In genomic region chr19:16117594-16118033, GRCh38 we compare ENCODE assay signal across 10 cellular contexts. TPM values are rescaled to one million over a fixed set of nuclear protein-coding genes. Genes with fewer than 3 reads are reported as not detected.
A peak's percentile ranks its signal among the peaks of the same experiment; 100 is the strongest.
DNase-seq lines count a peak whose midpoint lies in the region; ATAC-seq and TF ChIP-seq lines count a peak whose summit lies in the region.
"Had no signal": no experiment of that assay in that cellular context is flagged by ENCODE, and none has a peak within 500 bp of the region (broad histone marks: within the 10 kb centered on the region; RNA-seq: fewer than 3 reads in every experiment).

No MANE protein-coding gene starts in this region.

- DNase-seq in DMS53 treated with DMSO at 0.1 percent for 48 hours (lab: John Stamatoyannopoulos, UW; ENCODE audit: unreplicated experiment): no peak
- no peak for DNase-seq in NCI-H1694 (lab: John Stamatoyannopoulos, UW)
- no peak for DNase-seq in mucosa of gallbladder (ENCODE audit: low spot score)
- DNase-seq: dorsolateral prefrontal cortex had no signal

- no peaks in the 10 kb centered on the region for H3K27me3 ChIP-seq in neutrophil
- H3K27me3 ChIP-seq: dorsolateral prefrontal cortex had no signal

- ATAC-seq in HG03521 (IDR thresholded peaks at IDR 0.05; ENCODE audit: unreplicated experiment) (peak; percentile 25), GM21529 (IDR thresholded peaks at IDR 0.05; ENCODE audit: unreplicated experiment) (no peak)
- ATAC-seq in activated T-helper 17 cell treated with anti-CD3 and anti-CD28 coated beads, Interleukin-2, amount 50 U/mL, for 72 hours (replicated peaks): no peak

- H3K4me3 Mint-ChIP-seq in activated T-helper 17 cell treated with anti-CD3 and anti-CD28 coated beads, Interleukin-2, amount 50 U/mL, for 72 hours: peak overlapping the region; percentile 78

- TF ChIP-seq CTCF in GM12874 (IDR thresholded peaks at IDR 0.05; ENCODE audit: insufficient read depth, low read depth, low read length): peak; percentile 70
- TF ChIP-seq CTCF in neutrophil (IDR thresholded peaks at IDR 0.05): no peak

- H3K9me3 ChIP-seq in neutrophil: no peaks in the 10 kb centered on the region

- H3K36me3 Mint-ChIP-seq in activated T-helper 17 cell treated with anti-CD3 and anti-CD28 coated beads, Interleukin-2, amount 50 U/mL, for 72 hours (ENCODE audit: low read depth): peaks cover 88% of the 10 kb centered on the region

- peak overlapping the region; percentile 91 for H3K27ac Mint-ChIP-seq in activated T-helper 17 cell treated with anti-CD3 and anti-CD28 coated beads, Interleukin-2, amount 50 U/mL, for 72 hours

- H3K36me3 ChIP-seq in neutrophil: peaks cover 66% of the 10 kb centered on the region

- no peaks in the 10 kb centered on the region for H3K27me3 Mint-ChIP-seq in activated T-helper 17 cell treated with anti-CD3 and anti-CD28 coated beads, Interleukin-2, amount 50 U/mL, for 72 hours

- H3K4me1 ChIP-seq in neutrophil (ENCODE audit: control insufficient read depth in 1 of 2, insufficient read depth in 1 of 2, low read depth in 1 of 2, low read length in 1 of 2): peaks cover 44 to 59% of the 10 kb centered on the region in 2 experiments

- no peaks in the 10 kb centered on the region for H3K9me3 Mint-ChIP-seq in activated T-helper 17 cell treated with anti-CD3 and anti-CD28 coated beads, Interleukin-2, amount 50 U/mL, for 72 hours

- peak overlapping the region; percentile 95 for H3K27ac ChIP-seq in neutrophil

- peak overlapping the region in 1 of 2 experiments; percentile 46 for H3K4me3 ChIP-seq in neutrophil (ENCODE audit: low read depth in 1 of 2, low read length in 1 of 2)
- H3K4me3 ChIP-seq: dorsolateral prefrontal cortex had no signal

- peaks cover 34% of the 10 kb centered on the region for H3K4me1 Mint-ChIP-seq in activated T-helper 17 cell treated with anti-CD3 and anti-CD28 coated beads, Interleukin-2, amount 50 U/mL, for 72 hours

RNA-seq across cellular contexts. Expression of gene RAB8A, which starts 5.9 kb away (rescaled TPM):
- total RNA-seq in activated T-helper 17 cell treated with anti-CD3 and anti-CD28 coated beads, Interleukin-2, amount 50 U/mL, for 72 hours: 100 to 1,000 TPM; 140 to 212 TPM
- 78.4 TPM for total RNA-seq in mucosa of gallbladder

RNA-seq across cellular contexts. Expression of gene HSH2D, which starts 25.9 kb away (rescaled TPM):
- total RNA-seq in activated T-helper 17 cell treated with anti-CD3 and anti-CD28 coated beads, Interleukin-2, amount 50 U/mL, for 72 hours: 10 to 100 TPM; 32.7 to 39.3 TPM
- total RNA-seq in mucosa of gallbladder: 14.0 TPM

RNA-seq across cellular contexts. Expression of gene TPM4, which starts 41.3 kb away (rescaled TPM):
- total RNA-seq in activated T-helper 17 cell treated with anti-CD3 and anti-CD28 coated beads, Interleukin-2, amount 50 U/mL, for 72 hours: 100 to 1,000 TPM; 474 to 660 TPM
- total RNA-seq in mucosa of gallbladder: 349 TPM

RNA-seq across cellular contexts. Expression of gene CIB3, which starts 55.7 kb away (rescaled TPM):
- 1 to 10 TPM in 1 of 2 donors, not detected in 1; 1.1 TPM for total RNA-seq in activated T-helper 17 cell treated with anti-CD3 and anti-CD28 coated beads, Interleukin-2, amount 50 U/mL, for 72 hours
- not detected for total RNA-seq in mucosa of gallbladder
- total RNA-seq: dorsolateral prefrontal cortex, HT-29 had no signal
